In the genomic region with DNA sequence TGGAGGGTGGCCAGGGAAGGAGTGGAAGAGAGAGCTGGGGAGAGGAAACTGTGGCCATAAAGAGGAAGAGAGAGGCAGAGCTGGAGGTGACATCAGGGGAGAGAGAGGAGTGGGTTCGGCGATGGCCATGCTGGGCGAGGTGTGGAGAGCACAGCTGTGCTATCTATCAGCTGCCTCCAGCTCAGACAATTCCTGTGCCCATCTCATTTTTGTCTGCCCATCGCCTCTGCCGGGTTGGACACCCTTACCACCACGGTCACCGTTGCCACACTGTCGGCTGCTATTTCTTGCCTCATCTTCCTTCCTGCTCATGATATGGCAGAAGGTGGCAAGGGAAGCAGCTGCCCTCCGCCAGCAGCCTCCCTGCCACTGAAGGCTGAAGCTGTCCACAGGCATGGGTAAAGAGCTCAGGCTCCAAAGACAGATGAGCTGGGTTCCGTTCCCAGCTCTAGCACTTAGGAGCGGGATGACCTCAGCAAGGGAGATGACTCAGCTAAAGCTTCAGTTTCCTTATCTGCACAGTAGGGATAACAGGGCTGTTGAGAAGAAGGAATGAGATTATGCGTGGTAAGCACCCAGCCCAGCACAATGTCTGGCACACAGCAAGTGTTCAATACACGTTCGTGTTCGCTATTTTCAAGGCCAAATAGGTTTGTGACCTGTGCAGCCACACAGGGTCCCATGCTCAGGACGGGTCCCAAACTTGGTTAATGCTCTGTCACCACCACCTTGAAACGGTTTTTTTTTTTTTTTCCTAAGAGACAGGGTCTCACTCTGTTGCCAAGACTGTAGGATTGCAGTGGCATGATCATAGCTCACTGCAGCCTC, we compare ENCODE assay signal across 1 cellular context.
TF ChIP-seq lines count a peak whose summit lies in the region.

No MANE protein-coding gene starts in this region.

TF ChIP-seq in K562, 482 proteins besides CTCF, POLR2A, EP300 and RAD21 (continued from another document and continues in another):
- TF ChIP-seq, protein P1, sequence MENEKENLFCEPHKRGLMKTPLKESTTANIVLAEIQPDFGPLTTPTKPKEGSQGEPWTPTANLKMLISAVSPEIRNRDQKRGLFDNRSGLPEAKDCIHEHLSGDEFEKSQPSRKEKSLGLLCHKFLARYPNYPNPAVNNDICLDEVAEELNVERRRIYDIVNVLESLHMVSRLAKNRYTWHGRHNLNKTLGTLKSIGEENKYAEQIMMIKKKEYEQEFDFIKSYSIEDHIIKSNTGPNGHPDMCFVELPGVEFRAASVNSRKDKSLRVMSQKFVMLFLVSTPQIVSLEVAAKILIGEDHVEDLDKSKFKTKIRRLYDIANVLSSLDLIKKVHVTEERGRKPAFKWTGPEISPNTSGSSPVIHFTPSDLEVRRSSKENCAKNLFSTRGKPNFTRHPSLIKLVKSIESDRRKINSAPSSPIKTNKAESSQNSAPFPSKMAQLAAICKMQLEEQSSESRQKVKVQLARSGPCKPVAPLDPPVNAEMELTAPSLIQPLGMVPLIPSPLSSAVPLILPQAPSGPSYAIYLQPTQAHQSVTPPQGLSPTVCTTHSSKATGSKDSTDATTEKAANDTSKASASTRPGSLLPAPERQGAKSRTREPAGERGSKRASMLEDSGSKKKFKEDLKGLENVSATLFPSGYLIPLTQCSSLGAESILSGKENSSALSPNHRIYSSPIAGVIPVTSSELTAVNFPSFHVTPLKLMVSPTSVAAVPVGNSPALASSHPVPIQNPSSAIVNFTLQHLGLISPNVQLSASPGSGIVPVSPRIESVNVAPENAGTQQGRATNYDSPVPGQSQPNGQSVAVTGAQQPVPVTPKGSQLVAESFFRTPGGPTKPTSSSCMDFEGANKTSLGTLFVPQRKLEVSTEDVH (IDR thresholded peaks at IDR 0.05; ENCODE audit: low read depth, partially characterized antibody), result no peak
- TF ChIP-seq MTA3 (IDR thresholded peaks at IDR 0.05; ENCODE audit: borderline replicate concordance) (peak; percentile 97), ZNF668 (CRISPR knock-in tag; IDR thresholded peaks at IDR 0.05) (0 out of 2 replicates have a peak, but pooled peaks have one; percentile 72), JUN (IDR thresholded peaks at IDR 0.05; ENCODE audit: borderline replicate concordance, low read depth, low read length) (peak; percentile 100), JUN (CRISPR knock-in tag; IDR thresholded peaks at IDR 0.05; ENCODE audit: borderline replicate concordance) (peak; percentile 99), STAG1 (CRISPR knock-in tag; IDR thresholded peaks at IDR 0.05; ENCODE audit: borderline replicate concordance) (no peak), FOXA3 (CRISPR knock-in tag; conservative IDR thresholded peaks at IDR 0.05 in 1 of 2, IDR thresholded peaks at IDR 0.05 in 1 of 2) (0 out of 4 replicates have a peak, but pooled peaks of 1 of the 2 experiments have one; percentile 33), ZNF551 (CRISPR knock-in tag; IDR thresholded peaks at IDR 0.05) (no peak), FOXJ3 (CRISPR knock-in tag; IDR thresholded peaks at IDR 0.05) (no peak), XRCC4 (IDR thresholded peaks at IDR 0.05; ENCODE audit: extremely low read depth, insufficient read depth, insufficient read length) (no peak), TRIM24 (IDR thresholded peaks at IDR 0.05) (peak; percentile 82 to 85), ILK (tag; IDR thresholded peaks at IDR 0.05; ENCODE audit: borderline replicate concordance, low read depth) (no peak), NBN (IDR thresholded peaks at IDR 0.05; ENCODE audit: low read depth) (peak; percentile 72; the same call in 1 of the 2 replicates), ZBTB17 (CRISPR knock-in tag; IDR thresholded peaks at IDR 0.05) (peak; percentile 89), SUPT5H (IDR thresholded peaks at IDR 0.05) (peak; percentile 89), ZNF778 (CRISPR knock-in tag; IDR thresholded peaks at IDR 0.05) (no peak), ZFX (CRISPR knock-in tag; IDR thresholded peaks at IDR 0.05) (peak; percentile 38), NFXL1 (CRISPR knock-in tag; IDR thresholded peaks at IDR 0.05) (peak; percentile 79; the same call in 1 of the 2 replicates)
- TF ChIP-seq, protein P2, sequence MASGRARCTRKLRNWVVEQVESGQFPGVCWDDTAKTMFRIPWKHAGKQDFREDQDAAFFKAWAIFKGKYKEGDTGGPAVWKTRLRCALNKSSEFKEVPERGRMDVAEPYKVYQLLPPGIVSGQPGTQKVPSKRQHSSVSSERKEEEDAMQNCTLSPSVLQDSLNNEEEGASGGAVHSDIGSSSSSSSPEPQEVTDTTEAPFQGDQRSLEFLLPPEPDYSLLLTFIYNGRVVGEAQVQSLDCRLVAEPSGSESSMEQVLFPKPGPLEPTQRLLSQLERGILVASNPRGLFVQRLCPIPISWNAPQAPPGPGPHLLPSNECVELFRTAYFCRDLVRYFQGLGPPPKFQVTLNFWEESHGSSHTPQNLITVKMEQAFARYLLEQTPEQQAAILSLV (tag; IDR thresholded peaks at IDR 0.05), result no peak; the same call in 1 of the 2 replicates
- TF ChIP-seq, protein P3, sequence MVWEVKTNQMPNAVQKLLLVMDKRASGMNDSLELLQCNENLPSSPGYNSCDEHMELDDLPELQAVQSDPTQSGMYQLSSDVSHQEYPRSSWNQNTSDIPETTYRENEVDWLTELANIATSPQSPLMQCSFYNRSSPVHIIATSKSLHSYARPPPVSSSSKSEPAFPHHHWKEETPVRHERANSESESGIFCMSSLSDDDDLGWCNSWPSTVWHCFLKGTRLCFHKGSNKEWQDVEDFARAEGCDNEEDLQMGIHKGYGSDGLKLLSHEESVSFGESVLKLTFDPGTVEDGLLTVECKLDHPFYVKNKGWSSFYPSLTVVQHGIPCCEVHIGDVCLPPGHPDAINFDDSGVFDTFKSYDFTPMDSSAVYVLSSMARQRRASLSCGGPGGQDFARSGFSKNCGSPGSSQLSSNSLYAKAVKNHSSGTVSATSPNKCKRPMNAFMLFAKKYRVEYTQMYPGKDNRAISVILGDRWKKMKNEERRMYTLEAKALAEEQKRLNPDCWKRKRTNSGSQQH (CRISPR knock-in tag; IDR thresholded peaks at IDR 0.05), result peak; percentile 36; the same call in 1 of the 2 replicates
- TF ChIP-seq, protein P4, sequence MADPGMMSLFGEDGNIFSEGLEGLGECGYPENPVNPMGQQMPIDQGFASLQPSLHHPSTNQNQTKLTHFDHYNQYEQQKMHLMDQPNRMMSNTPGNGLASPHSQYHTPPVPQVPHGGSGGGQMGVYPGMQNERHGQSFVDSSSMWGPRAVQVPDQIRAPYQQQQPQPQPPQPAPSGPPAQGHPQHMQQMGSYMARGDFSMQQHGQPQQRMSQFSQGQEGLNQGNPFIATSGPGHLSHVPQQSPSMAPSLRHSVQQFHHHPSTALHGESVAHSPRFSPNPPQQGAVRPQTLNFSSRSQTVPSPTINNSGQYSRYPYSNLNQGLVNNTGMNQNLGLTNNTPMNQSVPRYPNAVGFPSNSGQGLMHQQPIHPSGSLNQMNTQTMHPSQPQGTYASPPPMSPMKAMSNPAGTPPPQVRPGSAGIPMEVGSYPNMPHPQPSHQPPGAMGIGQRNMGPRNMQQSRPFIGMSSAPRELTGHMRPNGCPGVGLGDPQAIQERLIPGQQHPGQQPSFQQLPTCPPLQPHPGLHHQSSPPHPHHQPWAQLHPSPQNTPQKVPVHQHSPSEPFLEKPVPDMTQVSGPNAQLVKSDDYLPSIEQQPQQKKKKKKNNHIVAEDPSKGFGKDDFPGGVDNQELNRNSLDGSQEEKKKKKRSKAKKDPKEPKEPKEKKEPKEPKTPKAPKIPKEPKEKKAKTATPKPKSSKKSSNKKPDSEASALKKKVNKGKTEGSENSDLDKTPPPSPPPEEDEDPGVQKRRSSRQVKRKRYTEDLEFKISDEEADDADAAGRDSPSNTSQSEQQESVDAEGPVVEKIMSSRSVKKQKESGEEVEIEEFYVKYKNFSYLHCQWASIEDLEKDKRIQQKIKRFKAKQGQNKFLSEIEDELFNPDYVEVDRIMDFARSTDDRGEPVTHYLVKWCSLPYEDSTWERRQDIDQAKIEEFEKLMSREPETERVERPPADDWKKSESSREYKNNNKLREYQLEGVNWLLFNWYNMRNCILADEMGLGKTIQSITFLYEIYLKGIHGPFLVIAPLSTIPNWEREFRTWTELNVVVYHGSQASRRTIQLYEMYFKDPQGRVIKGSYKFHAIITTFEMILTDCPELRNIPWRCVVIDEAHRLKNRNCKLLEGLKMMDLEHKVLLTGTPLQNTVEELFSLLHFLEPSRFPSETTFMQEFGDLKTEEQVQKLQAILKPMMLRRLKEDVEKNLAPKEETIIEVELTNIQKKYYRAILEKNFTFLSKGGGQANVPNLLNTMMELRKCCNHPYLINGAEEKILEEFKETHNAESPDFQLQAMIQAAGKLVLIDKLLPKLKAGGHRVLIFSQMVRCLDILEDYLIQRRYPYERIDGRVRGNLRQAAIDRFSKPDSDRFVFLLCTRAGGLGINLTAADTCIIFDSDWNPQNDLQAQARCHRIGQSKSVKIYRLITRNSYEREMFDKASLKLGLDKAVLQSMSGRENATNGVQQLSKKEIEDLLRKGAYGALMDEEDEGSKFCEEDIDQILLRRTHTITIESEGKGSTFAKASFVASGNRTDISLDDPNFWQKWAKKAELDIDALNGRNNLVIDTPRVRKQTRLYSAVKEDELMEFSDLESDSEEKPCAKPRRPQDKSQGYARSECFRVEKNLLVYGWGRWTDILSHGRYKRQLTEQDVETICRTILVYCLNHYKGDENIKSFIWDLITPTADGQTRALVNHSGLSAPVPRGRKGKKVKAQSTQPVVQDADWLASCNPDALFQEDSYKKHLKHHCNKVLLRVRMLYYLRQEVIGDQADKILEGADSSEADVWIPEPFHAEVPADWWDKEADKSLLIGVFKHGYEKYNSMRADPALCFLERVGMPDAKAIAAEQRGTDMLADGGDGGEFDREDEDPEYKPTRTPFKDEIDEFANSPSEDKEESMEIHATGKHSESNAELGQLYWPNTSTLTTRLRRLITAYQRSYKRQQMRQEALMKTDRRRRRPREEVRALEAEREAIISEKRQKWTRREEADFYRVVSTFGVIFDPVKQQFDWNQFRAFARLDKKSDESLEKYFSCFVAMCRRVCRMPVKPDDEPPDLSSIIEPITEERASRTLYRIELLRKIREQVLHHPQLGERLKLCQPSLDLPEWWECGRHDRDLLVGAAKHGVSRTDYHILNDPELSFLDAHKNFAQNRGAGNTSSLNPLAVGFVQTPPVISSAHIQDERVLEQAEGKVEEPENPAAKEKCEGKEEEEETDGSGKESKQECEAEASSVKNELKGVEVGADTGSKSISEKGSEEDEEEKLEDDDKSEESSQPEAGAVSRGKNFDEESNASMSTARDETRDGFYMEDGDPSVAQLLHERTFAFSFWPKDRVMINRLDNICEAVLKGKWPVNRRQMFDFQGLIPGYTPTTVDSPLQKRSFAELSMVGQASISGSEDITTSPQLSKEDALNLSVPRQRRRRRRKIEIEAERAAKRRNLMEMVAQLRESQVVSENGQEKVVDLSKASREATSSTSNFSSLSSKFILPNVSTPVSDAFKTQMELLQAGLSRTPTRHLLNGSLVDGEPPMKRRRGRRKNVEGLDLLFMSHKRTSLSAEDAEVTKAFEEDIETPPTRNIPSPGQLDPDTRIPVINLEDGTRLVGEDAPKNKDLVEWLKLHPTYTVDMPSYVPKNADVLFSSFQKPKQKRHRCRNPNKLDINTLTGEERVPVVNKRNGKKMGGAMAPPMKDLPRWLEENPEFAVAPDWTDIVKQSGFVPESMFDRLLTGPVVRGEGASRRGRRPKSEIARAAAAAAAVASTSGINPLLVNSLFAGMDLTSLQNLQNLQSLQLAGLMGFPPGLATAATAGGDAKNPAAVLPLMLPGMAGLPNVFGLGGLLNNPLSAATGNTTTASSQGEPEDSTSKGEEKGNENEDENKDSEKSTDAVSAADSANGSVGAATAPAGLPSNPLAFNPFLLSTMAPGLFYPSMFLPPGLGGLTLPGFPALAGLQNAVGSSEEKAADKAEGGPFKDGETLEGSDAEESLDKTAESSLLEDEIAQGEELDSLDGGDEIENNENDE (IDR thresholded peaks at IDR 0.05; ENCODE audit: low read depth, low read length), result no peak
- TF ChIP-seq, protein P5, sequence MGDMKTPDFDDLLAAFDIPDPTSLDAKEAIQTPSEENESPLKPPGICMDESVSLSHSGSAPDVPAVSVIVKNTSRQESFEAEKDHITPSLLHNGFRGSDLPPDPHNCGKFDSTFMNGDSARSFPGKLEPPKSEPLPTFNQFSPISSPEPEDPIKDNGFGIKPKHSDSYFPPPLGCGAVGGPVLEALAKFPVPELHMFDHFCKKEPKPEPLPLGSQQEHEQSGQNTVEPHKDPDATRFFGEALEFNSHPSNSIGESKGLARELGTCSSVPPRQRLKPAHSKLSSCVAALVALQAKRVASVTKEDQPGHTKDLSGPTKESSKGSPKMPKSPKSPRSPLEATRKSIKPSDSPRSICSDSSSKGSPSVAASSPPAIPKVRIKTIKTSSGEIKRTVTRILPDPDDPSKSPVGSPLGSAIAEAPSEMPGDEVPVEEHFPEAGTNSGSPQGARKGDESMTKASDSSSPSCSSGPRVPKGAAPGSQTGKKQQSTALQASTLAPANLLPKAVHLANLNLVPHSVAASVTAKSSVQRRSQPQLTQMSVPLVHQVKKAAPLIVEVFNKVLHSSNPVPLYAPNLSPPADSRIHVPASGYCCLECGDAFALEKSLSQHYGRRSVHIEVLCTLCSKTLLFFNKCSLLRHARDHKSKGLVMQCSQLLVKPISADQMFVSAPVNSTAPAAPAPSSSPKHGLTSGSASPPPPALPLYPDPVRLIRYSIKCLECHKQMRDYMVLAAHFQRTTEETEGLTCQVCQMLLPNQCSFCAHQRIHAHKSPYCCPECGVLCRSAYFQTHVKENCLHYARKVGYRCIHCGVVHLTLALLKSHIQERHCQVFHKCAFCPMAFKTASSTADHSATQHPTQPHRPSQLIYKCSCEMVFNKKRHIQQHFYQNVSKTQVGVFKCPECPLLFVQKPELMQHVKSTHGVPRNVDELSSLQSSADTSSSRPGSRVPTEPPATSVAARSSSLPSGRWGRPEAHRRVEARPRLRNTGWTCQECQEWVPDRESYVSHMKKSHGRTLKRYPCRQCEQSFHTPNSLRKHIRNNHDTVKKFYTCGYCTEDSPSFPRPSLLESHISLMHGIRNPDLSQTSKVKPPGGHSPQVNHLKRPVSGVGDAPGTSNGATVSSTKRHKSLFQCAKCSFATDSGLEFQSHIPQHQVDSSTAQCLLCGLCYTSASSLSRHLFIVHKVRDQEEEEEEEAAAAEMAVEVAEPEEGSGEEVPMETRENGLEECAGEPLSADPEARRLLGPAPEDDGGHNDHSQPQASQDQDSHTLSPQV (IDR thresholded peaks at IDR 0.05), result peak; percentile 99
- TF ChIP-seq, protein P6, sequence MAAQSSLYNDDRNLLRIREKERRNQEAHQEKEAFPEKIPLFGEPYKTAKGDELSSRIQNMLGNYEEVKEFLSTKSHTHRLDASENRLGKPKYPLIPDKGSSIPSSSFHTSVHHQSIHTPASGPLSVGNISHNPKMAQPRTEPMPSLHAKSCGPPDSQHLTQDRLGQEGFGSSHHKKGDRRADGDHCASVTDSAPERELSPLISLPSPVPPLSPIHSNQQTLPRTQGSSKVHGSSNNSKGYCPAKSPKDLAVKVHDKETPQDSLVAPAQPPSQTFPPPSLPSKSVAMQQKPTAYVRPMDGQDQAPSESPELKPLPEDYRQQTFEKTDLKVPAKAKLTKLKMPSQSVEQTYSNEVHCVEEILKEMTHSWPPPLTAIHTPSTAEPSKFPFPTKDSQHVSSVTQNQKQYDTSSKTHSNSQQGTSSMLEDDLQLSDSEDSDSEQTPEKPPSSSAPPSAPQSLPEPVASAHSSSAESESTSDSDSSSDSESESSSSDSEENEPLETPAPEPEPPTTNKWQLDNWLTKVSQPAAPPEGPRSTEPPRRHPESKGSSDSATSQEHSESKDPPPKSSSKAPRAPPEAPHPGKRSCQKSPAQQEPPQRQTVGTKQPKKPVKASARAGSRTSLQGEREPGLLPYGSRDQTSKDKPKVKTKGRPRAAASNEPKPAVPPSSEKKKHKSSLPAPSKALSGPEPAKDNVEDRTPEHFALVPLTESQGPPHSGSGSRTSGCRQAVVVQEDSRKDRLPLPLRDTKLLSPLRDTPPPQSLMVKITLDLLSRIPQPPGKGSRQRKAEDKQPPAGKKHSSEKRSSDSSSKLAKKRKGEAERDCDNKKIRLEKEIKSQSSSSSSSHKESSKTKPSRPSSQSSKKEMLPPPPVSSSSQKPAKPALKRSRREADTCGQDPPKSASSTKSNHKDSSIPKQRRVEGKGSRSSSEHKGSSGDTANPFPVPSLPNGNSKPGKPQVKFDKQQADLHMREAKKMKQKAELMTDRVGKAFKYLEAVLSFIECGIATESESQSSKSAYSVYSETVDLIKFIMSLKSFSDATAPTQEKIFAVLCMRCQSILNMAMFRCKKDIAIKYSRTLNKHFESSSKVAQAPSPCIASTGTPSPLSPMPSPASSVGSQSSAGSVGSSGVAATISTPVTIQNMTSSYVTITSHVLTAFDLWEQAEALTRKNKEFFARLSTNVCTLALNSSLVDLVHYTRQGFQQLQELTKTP (IDR thresholded peaks at IDR 0.05; ENCODE audit: low read depth in 1 of 2, partially characterized antibody in 2 of 2), result peak in 1 of 2 experiments; percentile 43
